Comparison of ENCODE assay signal across 1 cellular context in the genomic region with DNA sequence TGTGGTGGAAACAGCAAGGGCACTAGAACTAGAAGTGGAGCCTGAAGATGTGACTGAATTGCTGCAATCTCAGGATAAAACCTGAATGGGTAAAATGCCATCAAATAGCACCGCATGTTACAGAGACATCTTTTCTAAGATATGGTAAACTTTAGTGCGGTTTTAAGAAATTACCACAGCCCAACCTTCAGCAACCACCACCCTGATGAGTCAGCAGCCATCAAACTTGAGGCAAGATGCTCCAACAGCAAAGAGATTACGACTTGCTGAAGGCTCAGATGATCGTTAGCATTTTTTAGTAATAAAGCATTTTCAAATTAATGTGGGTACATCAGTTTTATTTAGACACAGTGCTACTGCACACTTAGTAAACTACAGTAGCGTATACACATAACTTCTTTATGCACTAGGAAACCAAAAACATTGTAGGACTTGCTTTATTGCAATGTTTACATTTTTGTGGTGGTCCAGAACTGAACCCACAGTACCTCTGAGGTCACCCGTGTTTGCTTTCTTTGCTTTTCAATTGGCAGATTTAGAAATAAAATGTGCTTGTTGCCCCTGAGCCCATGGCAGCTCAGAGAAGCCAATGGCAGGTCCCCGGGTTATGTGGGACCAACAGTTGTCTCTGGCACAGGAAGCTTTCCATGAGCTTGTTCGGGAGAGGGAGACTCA.
TF ChIP-seq lines count a peak whose summit lies in the region.

No MANE protein-coding gene starts in this region.

TF ChIP-seq in K562, 482 proteins besides CTCF, POLR2A, EP300 and RAD21 (continued from another document):
- TF ChIP-seq, protein P1, sequence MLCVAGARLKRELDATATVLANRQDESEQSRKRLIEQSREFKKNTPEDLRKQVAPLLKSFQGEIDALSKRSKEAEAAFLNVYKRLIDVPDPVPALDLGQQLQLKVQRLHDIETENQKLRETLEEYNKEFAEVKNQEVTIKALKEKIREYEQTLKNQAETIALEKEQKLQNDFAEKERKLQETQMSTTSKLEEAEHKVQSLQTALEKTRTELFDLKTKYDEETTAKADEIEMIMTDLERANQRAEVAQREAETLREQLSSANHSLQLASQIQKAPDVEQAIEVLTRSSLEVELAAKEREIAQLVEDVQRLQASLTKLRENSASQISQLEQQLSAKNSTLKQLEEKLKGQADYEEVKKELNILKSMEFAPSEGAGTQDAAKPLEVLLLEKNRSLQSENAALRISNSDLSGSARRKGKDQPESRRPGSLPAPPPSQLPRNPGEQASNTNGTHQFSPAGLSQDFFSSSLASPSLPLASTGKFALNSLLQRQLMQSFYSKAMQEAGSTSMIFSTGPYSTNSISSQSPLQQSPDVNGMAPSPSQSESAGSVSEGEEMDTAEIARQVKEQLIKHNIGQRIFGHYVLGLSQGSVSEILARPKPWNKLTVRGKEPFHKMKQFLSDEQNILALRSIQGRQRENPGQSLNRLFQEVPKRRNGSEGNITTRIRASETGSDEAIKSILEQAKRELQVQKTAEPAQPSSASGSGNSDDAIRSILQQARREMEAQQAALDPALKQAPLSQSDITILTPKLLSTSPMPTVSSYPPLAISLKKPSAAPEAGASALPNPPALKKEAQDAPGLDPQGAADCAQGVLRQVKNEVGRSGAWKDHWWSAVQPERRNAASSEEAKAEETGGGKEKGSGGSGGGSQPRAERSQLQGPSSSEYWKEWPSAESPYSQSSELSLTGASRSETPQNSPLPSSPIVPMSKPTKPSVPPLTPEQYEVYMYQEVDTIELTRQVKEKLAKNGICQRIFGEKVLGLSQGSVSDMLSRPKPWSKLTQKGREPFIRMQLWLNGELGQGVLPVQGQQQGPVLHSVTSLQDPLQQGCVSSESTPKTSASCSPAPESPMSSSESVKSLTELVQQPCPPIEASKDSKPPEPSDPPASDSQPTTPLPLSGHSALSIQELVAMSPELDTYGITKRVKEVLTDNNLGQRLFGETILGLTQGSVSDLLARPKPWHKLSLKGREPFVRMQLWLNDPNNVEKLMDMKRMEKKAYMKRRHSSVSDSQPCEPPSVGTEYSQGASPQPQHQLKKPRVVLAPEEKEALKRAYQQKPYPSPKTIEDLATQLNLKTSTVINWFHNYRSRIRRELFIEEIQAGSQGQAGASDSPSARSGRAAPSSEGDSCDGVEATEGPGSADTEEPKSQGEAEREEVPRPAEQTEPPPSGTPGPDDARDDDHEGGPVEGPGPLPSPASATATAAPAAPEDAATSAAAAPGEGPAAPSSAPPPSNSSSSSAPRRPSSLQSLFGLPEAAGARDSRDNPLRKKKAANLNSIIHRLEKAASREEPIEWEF (CRISPR knock-in tag; IDR thresholded peaks at IDR 0.05): no peak
- 0 out of 2 replicates have a peak, but pooled peaks have one; percentile 15 for TF ChIP-seq C11orf30 (IDR thresholded peaks at IDR 0.05; ENCODE audit: low read depth)
- TF ChIP-seq NFE2 (IDR thresholded peaks at IDR 0.05; ENCODE audit: low read depth): 0 out of 2 replicates have a peak, but pooled peaks have one; percentile 3
- TF ChIP-seq KLF13 (tag; IDR thresholded peaks at IDR 0.05; ENCODE audit: borderline replicate concordance, low read depth): no peak
- peak; percentile 57 for TF ChIP-seq FOSL1 (tag; conservative IDR thresholded peaks at IDR 0.05)
